10 cellular contexts compared by ENCODE assay signal in the genomic region with DNA sequence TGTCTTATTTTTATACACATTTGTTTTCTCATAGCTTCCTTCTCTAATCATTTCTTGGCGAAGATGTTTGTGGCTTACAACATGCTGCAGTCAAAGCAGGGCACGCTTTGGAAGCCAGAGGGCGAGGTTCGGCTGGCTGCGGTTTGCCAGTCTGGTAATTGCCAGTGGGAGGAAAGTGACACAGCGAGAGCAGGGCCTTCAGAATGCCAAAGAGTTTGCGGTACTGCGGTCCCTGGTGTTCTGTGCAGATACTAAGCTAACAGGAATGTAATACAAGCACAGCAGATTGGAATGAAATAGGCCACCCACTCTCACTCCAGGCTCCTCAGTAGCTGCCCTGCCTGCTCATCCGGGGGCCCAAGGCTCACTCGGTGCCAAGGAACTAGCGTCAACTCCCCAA. TPM values are rescaled to one million over a fixed set of nuclear protein-coding genes. Genes with fewer than 3 reads are reported as not detected.
A peak's percentile ranks its signal among the peaks of the same experiment; 100 is the strongest.
DNase-seq lines count a peak whose midpoint lies in the region; ATAC-seq and FAIRE-seq lines count a peak whose summit lies in the region.
"Had no signal": no experiment of that assay in that cellular context is flagged by ENCODE, and none has a peak within 500 bp of the region (broad histone marks: within the 10 kb centered on the region; RNA-seq: fewer than 3 reads in every experiment).

No MANE protein-coding gene starts in this region.

- H3K4me3 Mint-ChIP-seq in activated T-helper 17 cell treated with anti-CD3 and anti-CD28 coated beads, Interleukin-2, amount 50 U/mL, for 72 hours = no peak overlapping the region

- H3K4me1 Mint-ChIP-seq in activated T-helper 17 cell treated with anti-CD3 and anti-CD28 coated beads, Interleukin-2, amount 50 U/mL, for 72 hours = no peaks in the 10 kb centered on the region

- no peak overlapping the region for H3K27ac Mint-ChIP-seq in activated T-helper 17 cell treated with anti-CD3 and anti-CD28 coated beads, Interleukin-2, amount 50 U/mL, for 72 hours

- DNase-seq in EH (ENCODE audit: low read depth) = peak; percentile 100
- peak; percentile 95 for DNase-seq in RCC 7860 (ENCODE audit: low spot score)
- peak; percentile 97 for DNase-seq in fibroblast of gingiva (ENCODE audit: low read depth)
- DNase-seq in non-pigmented ciliary epithelial cell (ENCODE audit: low read depth) = peak; percentile 90
- DNase-seq in activated CD4-positive, CD25-positive, alpha-beta regulatory T cell treated with anti-CD3 and anti-CD28 coated beads, Interleukin-2, amount 50 U/mL, for 72 hours = no peak
- no peak for DNase-seq in activated gamma-delta T cell (lab: John Stamatoyannopoulos, UW)
- DNase-seq: activated T-cell treated with anti-CD3 and anti-CD28 coated beads, Interleukin-2, amount 50 U/mL, for 48 hours had no signal

- no peaks in the 10 kb centered on the region for H3K9me3 Mint-ChIP-seq in activated T-helper 17 cell treated with anti-CD3 and anti-CD28 coated beads, Interleukin-2, amount 50 U/mL, for 72 hours

- H3K36me3 Mint-ChIP-seq in activated T-helper 17 cell treated with anti-CD3 and anti-CD28 coated beads, Interleukin-2, amount 50 U/mL, for 72 hours (ENCODE audit: low read depth) = no peaks in the 10 kb centered on the region

- peaks cover 3% of the 10 kb centered on the region for H3K27me3 Mint-ChIP-seq in activated T-helper 17 cell treated with anti-CD3 and anti-CD28 coated beads, Interleukin-2, amount 50 U/mL, for 72 hours

- peak; percentile 90 for FAIRE-seq in RCC 7860 (lab: Jason Lieb, UNC)
- FAIRE-seq: K562 had no signal

- no peak for ATAC-seq in HG03159 (IDR thresholded peaks at IDR 0.05; ENCODE audit: unreplicated experiment)
- no peak for ATAC-seq in activated T-helper 17 cell treated with anti-CD3 and anti-CD28 coated beads, Interleukin-2, amount 50 U/mL, for 72 hours (replicated peaks)
- ATAC-seq: K562 had no signal

RNA-seq across cellular contexts. Expression of a gene that starts 58.7 kb away (rescaled TPM):
- total RNA-seq in activated T-helper 17 cell treated with anti-CD3 and anti-CD28 coated beads, Interleukin-2, amount 50 U/mL, for 72 hours = under 1 TPM in 1 of 2 donors, not detected in 1; 0.16 TPM
- total RNA-seq: K562 had no signal

Comparison
In these comparisons a context has a peak if more than half of its experiments do, and no peak if none do; other contexts are left out.
1. DNase-seq: peak in EH (single experiment), RCC 7860 (single experiment), fibroblast of gingiva (single experiment) and non-pigmented ciliary epithelial cell (single experiment); none in activated CD4-positive, CD25-positive, alpha-beta regulatory T cell treated with anti-CD3 and anti-CD28 coated beads, Interleukin-2, amount 50 U/mL, for 72 hours (single experiment) and activated gamma-delta T cell (single experiment).